ENCODE assay signal across 1 cellular context in the genomic region with DNA sequence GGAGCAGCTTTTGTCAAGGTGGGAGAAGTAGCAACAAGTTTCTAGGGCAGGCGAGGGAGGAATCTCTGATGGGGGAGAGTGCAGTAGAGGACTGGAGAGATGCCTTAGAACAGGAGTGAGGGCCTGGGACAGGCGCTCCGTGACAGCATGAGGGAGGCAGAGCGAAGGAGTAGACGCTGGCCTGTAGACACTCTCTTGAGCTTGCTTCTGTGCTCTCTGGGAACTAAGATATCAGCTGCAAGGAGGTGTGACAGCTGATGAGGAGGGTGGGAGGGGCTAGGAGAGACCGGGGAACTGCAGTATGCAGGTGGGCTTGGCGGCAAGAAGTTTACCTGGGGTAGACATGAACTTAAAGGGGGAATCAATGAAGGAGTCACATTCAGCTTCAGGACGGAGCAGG.
TF ChIP-seq lines count a peak whose summit lies in the region.

No MANE protein-coding gene starts in this region.

TF ChIP-seq in K562, 482 proteins besides CTCF, POLR2A, EP300 and RAD21:
- TF ChIP-seq ZFP36 (IDR thresholded peaks at IDR 0.05; ENCODE audit: low read depth, low read length, partially characterized antibody) (no peak), SIN3A (IDR thresholded peaks at IDR 0.05; ENCODE audit: borderline replicate concordance in 2 of 2, control insufficient read depth in 1 of 2, low read depth in 2 of 2, low read length in 2 of 2) (no peak)
